In the genomic region with DNA sequence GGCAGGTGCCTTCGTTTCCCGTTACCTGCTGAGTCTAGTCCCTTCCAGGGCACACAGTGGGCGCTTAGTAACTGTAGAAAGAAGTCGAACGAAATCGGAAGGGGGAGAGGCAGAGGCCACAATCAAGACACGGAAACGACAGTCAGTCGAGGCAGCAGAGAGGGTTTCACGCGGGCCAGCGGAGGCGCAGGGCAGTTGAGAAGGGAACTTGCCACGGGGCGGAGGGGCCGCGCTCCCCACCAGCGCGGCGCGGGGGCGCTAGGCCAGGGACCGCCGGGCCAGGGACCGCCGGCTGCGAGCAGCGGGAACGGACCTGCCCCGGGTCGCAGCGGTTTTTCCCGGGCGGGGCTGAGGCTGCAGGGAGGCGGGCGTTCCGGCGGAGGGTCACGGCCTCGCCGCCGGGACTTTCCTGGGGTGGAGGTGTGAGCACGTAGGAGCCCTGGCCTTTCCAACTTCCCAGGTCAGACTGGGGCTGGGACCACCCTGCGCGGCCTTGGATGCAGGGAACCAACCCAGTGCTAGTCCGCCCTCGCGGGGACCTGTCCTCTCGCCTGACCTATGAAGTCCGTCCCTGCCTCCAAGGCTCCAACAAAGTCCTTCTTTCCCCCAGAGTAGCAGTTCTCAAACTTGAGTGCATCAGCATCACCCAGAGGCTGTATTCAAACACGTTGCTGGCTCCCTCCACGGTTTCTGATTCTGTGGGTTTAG, we compare ENCODE assay signal across 8 cellular contexts.
DNase-seq lines count a peak whose midpoint lies in the region; TF ChIP-seq lines count a peak whose summit lies in the region.

No MANE protein-coding gene starts in this region.

- H4K20me1 ChIP-seq in PC-9 (ENCODE audit: insufficient read depth) = no peaks in the 10 kb centered on the region

- H2AFZ ChIP-seq in PC-9 = peak overlapping the region; percentile 79

- peak overlapping the region; percentile 56 for H3K4me3 ChIP-seq in PC-9
- H3K4me3 ChIP-seq in left ventricle myocardium inferior = peak overlapping the region; percentile 72

- no peaks in the 10 kb centered on the region for H3K36me3 ChIP-seq in PC-9 (ENCODE audit: low read depth)
- H3K36me3 ChIP-seq in left ventricle myocardium inferior = no peaks in the 10 kb centered on the region

- H3K4me1 ChIP-seq in PC-9 (replicated peaks; ENCODE audit: insufficient read depth) = peaks cover 87% of the 10 kb centered on the region
- peaks cover 68% of the 10 kb centered on the region for H3K4me1 ChIP-seq in left ventricle myocardium inferior

- intact Hi-C loops in PC-9 (cut with micrococcal nuclease; ENCODE audit: unreplicated experiment) (loop anchor here (10.0 kb wide), 1 partner anchor 278 kb away; no protein-coding TSS in a partner anchor), left ventricle myocardium inferior (cut with micrococcal nuclease) (loop anchor here (10.0 kb wide), 1 partner anchor 362 kb away; the partner anchor contains the start of gene JUN)

- peaks cover 63% of the 10 kb centered on the region for H3F3A ChIP-seq in PC-9 (ENCODE audit: insufficient read depth, low read depth)

- BruUV-seq in PC-9 (replicated peaks; lab: Mats Ljungman, UMichigan) = TSS peak; percentile 62

- DNase-seq in GM10248 (ENCODE audit: extremely low spot score) (peak; percentile 78), HCEC 1CT (peak; percentile 61), PC-9 (peak; percentile 50 to 58), left ventricle myocardium inferior (peak; percentile 66), renal cortical epithelial cell (ENCODE audit: low read depth) (peak; percentile 52), NCI-H2196 treated with DMSO at 0.1 percent for 48 hours (lab: John Stamatoyannopoulos, UW; ENCODE audit: unreplicated experiment) (no peak), DMS153 treated with DMSO at 0.1 percent for 48 hours (lab: John Stamatoyannopoulos, UW; ENCODE audit: unreplicated experiment) (no peak)
- DNase-seq in activated naive CD4-positive, alpha-beta T cell treated with anti-CD3 and anti-CD28 coated beads, Interleukin-2, amount 50 U/mL, for 16 hours = peak; percentile 27

- H3K27me3 ChIP-seq in PC-9 (ENCODE audit: insufficient read depth, low read depth) (no peaks in the 10 kb centered on the region), left ventricle myocardium inferior (ENCODE audit: low read depth) (no peaks in the 10 kb centered on the region)

- POLR2A ChIA-PET in GM10248 (lab: Yijun Ruan, JAX) (no interaction called here), PC-9 (lab: Charles Lee; ENCODE audit: unreplicated experiment) (no interaction called here)

- H3K27ac ChIP-seq in PC-9 (peak overlapping the region; percentile 65), left ventricle myocardium inferior (replicated peaks) (peak overlapping the region; percentile 88)

- CTCF ChIA-PET in GM10248 (lab: Yijun Ruan, JAX) = no interaction called here
- CTCF ChIA-PET in PC-9 (lab: Charles Lee) = no interaction called here

- H3K9me3 ChIP-seq in PC-9 (ENCODE audit: insufficient read depth, low read depth) (no peaks in the 10 kb centered on the region), left ventricle myocardium inferior (replicated peaks) (no peaks in the 10 kb centered on the region)

- no peaks in the 10 kb centered on the region; the same call in 1 of the 2 replicates for H3K79me2 ChIP-seq in PC-9 (ENCODE audit: low read depth)

- H3K9me2 ChIP-seq in PC-9 (ENCODE audit: insufficient read depth) = no peaks in the 10 kb centered on the region

- TF ChIP-seq CTCF in GM10248 (IDR thresholded peaks at IDR 0.05; ENCODE audit: control extremely low read depth, extremely low read depth, low read depth, missing control alignments) (peak; percentile 39), PC-9 (conservative IDR thresholded peaks at IDR 0.05) (no peak), left ventricle myocardium inferior (IDR thresholded peaks at IDR 0.05; ENCODE audit: borderline replicate concordance) (peak; percentile 45)

- peak overlapping the region; percentile 80 for H3K4me2 ChIP-seq in PC-9

Comparison
In these comparisons a context has a peak if more than half of its experiments do, and no peak if none do; other contexts are left out.
1. DNase-seq: peak in GM10248 (single experiment), HCEC 1CT (single experiment), PC-9 (2 of 2), activated naive CD4-positive, alpha-beta T cell treated with anti-CD3 and anti-CD28 coated beads, Interleukin-2, amount 50 U/mL, for 16 hours (single experiment), left ventricle myocardium inferior (single experiment) and renal cortical epithelial cell (single experiment); none in NCI-H2196 treated with DMSO at 0.1 percent for 48 hours (single experiment) and DMS153 treated with DMSO at 0.1 percent for 48 hours (single experiment).